12 cellular contexts compared by ENCODE assay signal in genomic region chr9:11194249-11194648, GRCh38.
"Had no signal": no experiment of that assay in that cellular context is flagged by ENCODE, and none has a peak within 500 bp of the region (broad histone marks: within the 10 kb centered on the region; RNA-seq: fewer than 3 reads in every experiment).

No MANE protein-coding gene starts in this region.

- H3K36me3 ChIP-seq: upper lobe of left lung had no signal

- H3K27me3 ChIP-seq: upper lobe of left lung had no signal

- ATAC-seq: activated T-cell treated with anti-CD3 and anti-CD28 coated beads, Interleukin-2, amount 50 U/mL, for 4 hours; psoas muscle; stimulated activated naive CD8-positive, alpha-beta T cell treated with anti-CD3 and anti-CD28 coated beads, Interleukin-15, Interleukin-2, amounts not matched to agents 100 U/mL and 50 U/mL, for 24 hours had no signal

- H3K9me3 ChIP-seq: psoas muscle, upper lobe of left lung had no signal

- H3K4me3 ChIP-seq: psoas muscle, upper lobe of left lung had no signal

- H3K4me1 ChIP-seq: psoas muscle, upper lobe of left lung had no signal

- H3K27ac ChIP-seq: psoas muscle, upper lobe of left lung had no signal

- DNase-seq: activated CD4-positive, alpha-beta memory T cell treated with anti-CD3 and anti-CD28 coated beads for 36 hours; activated CD4-positive, alpha-beta T cell treated with anti-CD3 and anti-CD28 coated beads for 1 hour; activated gamma-delta T cell; activated T-cell treated with anti-CD3 and anti-CD28 coated beads, Interleukin-2, amount 50 U/mL, for 4 hours; amygdala; dermis blood vessel endothelial cell; erythroblast; nephron progenitor cell; psoas muscle; stimulated activated CD4-positive, alpha-beta T cell treated with anti-CD3 and anti-CD28 coated beads, Interleukin-12 subunit alpha, Interleukin-12 subunit beta, amount 100 ng/mL, for 4 hours; stimulated activated naive CD8-positive, alpha-beta T cell treated with anti-CD3 and anti-CD28 coated beads, Interleukin-15, Interleukin-2, amounts not matched to agents 100 U/mL and 50 U/mL, for 24 hours; upper lobe of left lung had no signal
